Comparison of ENCODE assay signal across 22 cellular contexts in genomic region chr17:31388351-31388750, GRCh38.
"Had no signal": no experiment of that assay in that cellular context is flagged by ENCODE, and none has a peak within 500 bp of the region (broad histone marks: within the 10 kb centered on the region; RNA-seq: fewer than 3 reads in every experiment).

No MANE protein-coding gene starts in this region.

- H3K9me3 ChIP-seq: colonic mucosa, lower lobe of right lung, neutrophil, prostate gland, right atrium auricular region, stomach, thyroid gland had no signal

- H3K4me3 Mint-ChIP-seq: central memory CD8-positive, alpha-beta T cell; dendritic cell treated with granulocyte-macrophage colony-stimulating factor and Interleukin-4, amounts not matched to agents 40 ng/mL and 50 ng/mL, for 4 days; effector memory CD8-positive, alpha-beta T cell; immature natural killer cell; nephron progenitor cell had no signal

- H3K36me3 Mint-ChIP-seq: immature natural killer cell had no signal

- H3K9me3 Mint-ChIP-seq: central memory CD8-positive, alpha-beta T cell; dendritic cell treated with granulocyte-macrophage colony-stimulating factor and Interleukin-4, amounts not matched to agents 40 ng/mL and 50 ng/mL, for 4 days; effector memory CD8-positive, alpha-beta T cell; naive thymus-derived CD8-positive, alpha-beta T cell; nephron progenitor cell had no signal

- H3K27ac ChIP-seq: colonic mucosa, lower lobe of right lung, neutrophil, prostate gland, right atrium auricular region, stomach, thyroid gland had no signal

- FAIRE-seq: endometrium, frontal cortex, keratinocyte had no signal

- H3K4me1 ChIP-seq: colonic mucosa, prostate gland had no signal

- H3K36me3 ChIP-seq: colonic mucosa, lower lobe of right lung, neutrophil, prostate gland, right atrium auricular region, stomach, thyroid gland had no signal

- ATAC-seq: effector memory CD8-positive, alpha-beta T cell; left ventricle myocardium superior; lower lobe of right lung; naive thymus-derived CD8-positive, alpha-beta T cell; sciatic nerve had no signal

- H3K27ac Mint-ChIP-seq: dendritic cell treated with granulocyte-macrophage colony-stimulating factor and Interleukin-4, amounts not matched to agents 40 ng/mL and 50 ng/mL, for 4 days; effector memory CD8-positive, alpha-beta T cell; immature natural killer cell; naive thymus-derived CD8-positive, alpha-beta T cell; nephron progenitor cell had no signal

- DNase-seq: colonic mucosa; effector memory CD8-positive, alpha-beta T cell; erythroblast; hypothalamus; immature natural killer cell; left ventricle myocardium superior; lower lobe of right lung; naive thymus-derived CD8-positive, alpha-beta T cell; nephron progenitor cell; stimulated activated naive CD4-positive, alpha-beta T cell treated with Interleukin-2 at 50 U/mL for 16 hours; stomach; thyroid gland; trophoblast cell had no signal

- H3K4me3 ChIP-seq: colonic mucosa, lower lobe of right lung, prostate gland, right atrium auricular region, stomach, thyroid gland had no signal
